ENCODE assay signal across 8 cellular contexts in genomic region chr2:218516614-218517013, GRCh38. TPM values are rescaled to one million over a fixed set of nuclear protein-coding genes. Genes with fewer than 3 reads are reported as not detected.
DNase-seq lines count a peak whose midpoint lies in the region; ATAC-seq and TF ChIP-seq lines count a peak whose summit lies in the region.

No MANE protein-coding gene starts in this region.

- no peak overlapping the region for H4K5ac ChIP-seq in mesendoderm (ENCODE audit: low read length)

- no peak overlapping the region for H3K56ac ChIP-seq in mesendoderm (ENCODE audit: low read length)

- no peak overlapping the region for H3K9ac ChIP-seq in mesendoderm (ENCODE audit: low read length)

- H3K4me3 ChIP-seq in brain microvascular endothelial cell (ENCODE audit: low read depth, low read length) (no peak overlapping the region), mesendoderm (ENCODE audit: low read length) (no peak overlapping the region)

- no peak overlapping the region for H3K4me2 ChIP-seq in mesendoderm (ENCODE audit: low read length)

- no peaks in the 10 kb centered on the region for H3K79me2 ChIP-seq in mesendoderm (ENCODE audit: control insufficient read depth, insufficient read depth, low read length)

- H3K27ac ChIP-seq in brain microvascular endothelial cell (no peak overlapping the region), mesendoderm (ENCODE audit: low read depth, low read length) (no peak overlapping the region)

- H3K4ac ChIP-seq in mesendoderm (ENCODE audit: low read depth, low read length) = no peak overlapping the region

- no peak overlapping the region for H4K8ac ChIP-seq in mesendoderm (ENCODE audit: low read depth, low read length)

- DNase-seq in DMS53 (lab: John Stamatoyannopoulos, UW) = peak; percentile 33
- no peak for DNase-seq in DMS53 treated with DMSO at 0.1 percent for 48 hours (lab: John Stamatoyannopoulos, UW; ENCODE audit: unreplicated experiment)
- peak; percentile 2 for DNase-seq in brain microvascular endothelial cell
- DNase-seq in mesendoderm = peak; percentile 32
- DNase-seq in hypothalamus (lab: John Stamatoyannopoulos, UW) = no peak
- no peak for DNase-seq in medulla oblongata (ENCODE audit: extremely low spot score)
- DNase-seq in GOT3 (lab: John Stamatoyannopoulos, UW) = no peak

- peak; percentile 54 for TF ChIP-seq CTCF in brain microvascular endothelial cell (IDR thresholded peaks at IDR 0.05; ENCODE audit: low read depth, low read length, missing control alignments)

- H3K18ac ChIP-seq in mesendoderm (ENCODE audit: low read length) = no peak overlapping the region

- H3K27me3 ChIP-seq in brain microvascular endothelial cell (replicated peaks) (no peaks in the 10 kb centered on the region), mesendoderm (ENCODE audit: insufficient read depth, low read length, poor library complexity) (no peaks in the 10 kb centered on the region)

- no peaks in the 10 kb centered on the region for H3K79me1 ChIP-seq in mesendoderm (ENCODE audit: low read length)

- no peak overlapping the region for H2BK120ac ChIP-seq in mesendoderm (ENCODE audit: low read depth, low read length)

- no CpG with 5 or more reads among the region's 1 CpG for WGBS in mesendoderm (ENCODE audit: extremely low coverage, insufficient coverage, low lambda C conversion rate)

- H3K4me1 ChIP-seq in mesendoderm (ENCODE audit: control insufficient read depth, low read depth, low read length) = no peaks in the 10 kb centered on the region

- no peak overlapping the region for H2BK15ac ChIP-seq in mesendoderm (replicated peaks; ENCODE audit: low read depth)

- H3K36me3 ChIP-seq in brain microvascular endothelial cell (replicated peaks) = no peaks in the 10 kb centered on the region
- no peaks in the 10 kb centered on the region for H3K36me3 ChIP-seq in mesendoderm (ENCODE audit: control insufficient read depth, insufficient read depth, low read length)

- H2AK5ac ChIP-seq in mesendoderm (ENCODE audit: low read length) = no peak overlapping the region

- peak; percentile 53 for ATAC-seq in HG03175 (IDR thresholded peaks at IDR 0.05; ENCODE audit: unreplicated experiment)

- no peak overlapping the region for H3K23ac ChIP-seq in mesendoderm (ENCODE audit: low read length)

- in situ Hi-C loops in brain microvascular endothelial cell (cut with HindIII; ENCODE audit: low pct_ligation_motif_present, low sequenced_read_pairs) = no loop called here

- H2BK5ac ChIP-seq in mesendoderm (ENCODE audit: low read length) = no peak overlapping the region

RNA-seq across cellular contexts. Expression of gene USP37, which starts 51.5 kb away (rescaled TPM):
- polyA plus RNA-seq in mesendoderm (2013, experiment 1 of 2) = 8.7 TPM
- 10.3 TPM for polyA plus RNA-seq in mesendoderm (2013, experiment 2 of 2)

RNA-seq across cellular contexts. Expression of gene CNOT9, which starts 52.0 kb away (rescaled TPM):
- polyA plus RNA-seq in mesendoderm (2013, experiment 1 of 2) = 56.1 TPM
- 56.5 TPM for polyA plus RNA-seq in mesendoderm (2013, experiment 2 of 2)

Comparison
In these comparisons a context has a peak if more than half of its experiments do, and no peak if none do; other contexts are left out.
1. DNase-seq: peak in DMS53 (single experiment), brain microvascular endothelial cell (single experiment) and mesendoderm (single experiment); none in DMS53 treated with DMSO at 0.1 percent for 48 hours (single experiment), hypothalamus (0 of 51), medulla oblongata (single experiment) and GOT3 (single experiment).